Comparison of ENCODE assay signal across 30 cellular contexts in genomic region chr2:18262601-18263000, GRCh38.
"Had no signal": no experiment of that assay in that cellular context is flagged by ENCODE, and none has a peak within 500 bp of the region (broad histone marks: within the 10 kb centered on the region; RNA-seq: fewer than 3 reads in every experiment).

No MANE protein-coding gene starts in this region.

- H3K9me3 Mint-ChIP-seq: activated CD4-positive, alpha-beta memory T cell treated with anti-CD3 and anti-CD28 coated beads for 36 hours; activated CD4-positive, alpha-beta T cell treated with anti-CD3 and anti-CD28 coated beads, Interleukin-2, amount 10 ng/mL, durations not matched to agents 24 days and 14 days; activated naive CD4-positive, alpha-beta T cell treated with anti-CD3 and anti-CD28 coated beads for 36 hours; activated naive CD8-positive, alpha-beta T cell treated with anti-CD3 and anti-CD28 coated beads for 36 hours; activated T-helper 1 cell treated with anti-CD3 and anti-CD28 coated beads, Interleukin-12 subunit alpha, Interleukin-12 subunit beta, Interleukin-2, Interleukin-4 antibody, amounts not matched to agents 30 ng/mL and 10 ng/mL and 1 ng/mL, durations not matched to agents 14 hours and 24 hours and 36 hours; stimulated activated effector memory CD8-positive, alpha-beta T cell treated with anti-CD3 and anti-CD28 coated beads, Interleukin-12 subunit alpha, Interleukin-12 subunit beta, amount 100 ng/mL, for 72 hours had no signal

- H3K27me3 Mint-ChIP-seq: activated CD4-positive, alpha-beta memory T cell treated with anti-CD3 and anti-CD28 coated beads for 36 hours; activated CD4-positive, alpha-beta T cell treated with anti-CD3 and anti-CD28 coated beads, Interleukin-2, amount 10 ng/mL, durations not matched to agents 24 days and 14 days; activated naive CD8-positive, alpha-beta T cell treated with anti-CD3 and anti-CD28 coated beads for 36 hours had no signal

- H3K27ac ChIP-seq: ascending aorta, brain microvascular endothelial cell, gastrocnemius medialis, hepatocyte, pancreas, prostate gland, skin epidermis, stomach, suprapubic skin, tibial nerve, VCaP had no signal

- H3K36me3 ChIP-seq: ascending aorta, brain microvascular endothelial cell, gastrocnemius medialis, pancreas, prostate gland, stomach, suprapubic skin, tibial nerve had no signal

- ATAC-seq: gastrocnemius medialis; naive thymus-derived CD8-positive, alpha-beta T cell; pancreas; sciatic nerve; stimulated activated effector memory CD8-positive, alpha-beta T cell treated with anti-CD3 and anti-CD28 coated beads, Interleukin-12 subunit alpha, Interleukin-12 subunit beta, amount 100 ng/mL, for 72 hours had no signal

- H2AFZ ChIP-seq: hepatocyte had no signal

- H3K4me1 Mint-ChIP-seq: activated CD4-positive, alpha-beta T cell treated with anti-CD3 and anti-CD28 coated beads, Interleukin-2, amount 10 ng/mL, durations not matched to agents 24 days and 14 days; activated naive CD8-positive, alpha-beta T cell treated with anti-CD3 and anti-CD28 coated beads for 36 hours; naive thymus-derived CD8-positive, alpha-beta T cell; neural crest cell; stimulated activated effector memory CD8-positive, alpha-beta T cell treated with anti-CD3 and anti-CD28 coated beads, Interleukin-12 subunit alpha, Interleukin-12 subunit beta, amount 100 ng/mL, for 72 hours had no signal

- H3K4me1 ChIP-seq: gastrocnemius medialis, pancreas, prostate gland, stomach, suprapubic skin, tibial nerve had no signal

- H3K4me3 ChIP-seq: ascending aorta, gastrocnemius medialis, hepatocyte, pancreas, prostate gland, skin epidermis, stomach, suprapubic skin, tibial nerve had no signal

- H3K9me3 ChIP-seq: ascending aorta, gastrocnemius medialis, pancreas, prostate gland, stomach, suprapubic skin, tibial nerve had no signal

- H3K4me2 ChIP-seq: hepatocyte had no signal

- H3K27me3 ChIP-seq: ascending aorta, brain microvascular endothelial cell, gastrocnemius medialis, hepatocyte, pancreas, stomach, suprapubic skin, tibial nerve had no signal

- H3K4me3 Mint-ChIP-seq: activated CD4-positive, alpha-beta memory T cell treated with anti-CD3 and anti-CD28 coated beads for 36 hours; activated CD4-positive, alpha-beta T cell treated with anti-CD3 and anti-CD28 coated beads, Interleukin-2, amount 10 ng/mL, durations not matched to agents 24 days and 14 days; activated naive CD4-positive, alpha-beta T cell treated with anti-CD3 and anti-CD28 coated beads for 36 hours; activated naive CD8-positive, alpha-beta T cell treated with anti-CD3 and anti-CD28 coated beads for 36 hours; activated T-helper 1 cell treated with anti-CD3 and anti-CD28 coated beads, Interleukin-12 subunit alpha, Interleukin-12 subunit beta, Interleukin-2, Interleukin-4 antibody, amounts not matched to agents 30 ng/mL and 10 ng/mL and 1 ng/mL, durations not matched to agents 14 hours and 24 hours and 36 hours; naive thymus-derived CD8-positive, alpha-beta T cell; neural crest cell; stimulated activated effector memory CD8-positive, alpha-beta T cell treated with anti-CD3 and anti-CD28 coated beads, Interleukin-12 subunit alpha, Interleukin-12 subunit beta, amount 100 ng/mL, for 72 hours had no signal

- H3K27ac Mint-ChIP-seq: activated CD4-positive, alpha-beta memory T cell treated with anti-CD3 and anti-CD28 coated beads for 36 hours; activated CD4-positive, alpha-beta T cell treated with anti-CD3 and anti-CD28 coated beads, Interleukin-2, amount 10 ng/mL, durations not matched to agents 24 days and 14 days; activated naive CD4-positive, alpha-beta T cell treated with anti-CD3 and anti-CD28 coated beads for 36 hours; activated naive CD8-positive, alpha-beta T cell treated with anti-CD3 and anti-CD28 coated beads for 36 hours; activated T-helper 1 cell treated with anti-CD3 and anti-CD28 coated beads, Interleukin-12 subunit alpha, Interleukin-12 subunit beta, Interleukin-2, Interleukin-4 antibody, amounts not matched to agents 30 ng/mL and 10 ng/mL and 1 ng/mL, durations not matched to agents 14 hours and 24 hours and 36 hours; naive thymus-derived CD8-positive, alpha-beta T cell; stimulated activated effector memory CD8-positive, alpha-beta T cell treated with anti-CD3 and anti-CD28 coated beads, Interleukin-12 subunit alpha, Interleukin-12 subunit beta, amount 100 ng/mL, for 72 hours had no signal

- H3K36me3 Mint-ChIP-seq: activated CD4-positive, alpha-beta memory T cell treated with anti-CD3 and anti-CD28 coated beads for 36 hours; activated naive CD8-positive, alpha-beta T cell treated with anti-CD3 and anti-CD28 coated beads for 36 hours; naive thymus-derived CD8-positive, alpha-beta T cell; stimulated activated effector memory CD8-positive, alpha-beta T cell treated with anti-CD3 and anti-CD28 coated beads, Interleukin-12 subunit alpha, Interleukin-12 subunit beta, amount 100 ng/mL, for 72 hours had no signal

- DNase-seq: activated CD4-positive, alpha-beta memory T cell treated with anti-CD3 and anti-CD28 coated beads for 36 hours; activated CD4-positive, alpha-beta T cell treated with anti-CD3 and anti-CD28 coated beads, Interleukin-2, amount 10 ng/mL, durations not matched to agents 24 days and 14 days; activated CD4-positive, CD25-positive, alpha-beta regulatory T cell treated with anti-CD3 and anti-CD28 coated beads, Interleukin-2, amount 50 U/mL, for 72 hours; activated CD8-positive, alpha-beta memory T cell treated with anti-CD3 and anti-CD28 coated beads, Interleukin-2, amount 50 U/mL, for 4 hours; activated effector memory CD4-positive, alpha-beta T cell treated with anti-CD3 and anti-CD28 coated beads, Interleukin-2, amount 50 U/mL, for 16 hours; activated naive CD4-positive, alpha-beta T cell treated with anti-CD3 and anti-CD28 coated beads for 36 hours; activated naive CD8-positive, alpha-beta T cell treated with anti-CD3 and anti-CD28 coated beads for 36 hours; activated T-cell treated with anti-CD3 and anti-CD28 coated beads, Interleukin-2, amount 50 U/mL, for 1 hour; brain microvascular endothelial cell; cortex of kidney; gastrocnemius medialis; glutamatergic neuron; kidney; naive thymus-derived CD8-positive, alpha-beta T cell; nucleus accumbens; pancreas; retina; stimulated activated CD4-positive, alpha-beta T cell treated with anti-CD3 and anti-CD28 coated beads, Interleukin-4, amount 100 ng/mL, for 24 hours; stomach had no signal
